Comparison of ENCODE assay signal across 15 cellular contexts in the genomic region with DNA sequence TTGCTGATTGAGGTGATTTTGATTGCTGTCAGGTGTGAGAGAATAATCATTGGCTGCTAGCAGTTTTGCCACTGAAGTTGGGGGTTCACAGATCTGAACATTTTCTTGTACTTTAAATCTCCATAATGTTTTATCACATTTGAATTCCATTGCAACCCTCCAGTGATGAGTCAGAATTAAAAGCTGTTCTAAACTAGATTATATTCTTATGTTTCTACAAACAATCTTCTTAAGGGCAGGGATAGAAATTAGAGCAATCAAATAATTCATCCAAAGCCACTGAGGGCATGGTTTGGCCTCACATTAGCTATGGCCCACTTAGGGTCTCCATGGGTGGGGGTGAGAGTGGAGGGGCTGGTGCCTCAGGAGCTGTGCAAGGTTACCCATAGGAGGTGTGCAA. TPM values are rescaled to one million over a fixed set of nuclear protein-coding genes. Genes with fewer than 3 reads are reported as not detected.
DNase-seq lines count a peak whose midpoint lies in the region; ATAC-seq and TF ChIP-seq lines count a peak whose summit lies in the region.
"Had no signal": no experiment of that assay in that cellular context is flagged by ENCODE, and none has a peak within 500 bp of the region (broad histone marks: within the 10 kb centered on the region; RNA-seq: fewer than 3 reads in every experiment).

No MANE protein-coding gene starts in this region.

- H2AFZ ChIP-seq in SK-N-SH (ENCODE audit: low read depth): no peak overlapping the region

- H3K27me3 ChIP-seq in SK-N-SH (ENCODE audit: insufficient read depth): no peaks in the 10 kb centered on the region
- H3K27me3 ChIP-seq in thyroid gland: no peaks in the 10 kb centered on the region
- H3K27me3 ChIP-seq in WERI-Rb-1 (ENCODE audit: insufficient read depth, low read depth, severe bottlenecking): no peaks in the 10 kb centered on the region

- TF ChIP-seq RAD21 in SK-N-SH (IDR thresholded peaks at IDR 0.05; ENCODE audit: low read length): no peak

- peak; percentile 17 for DNase-seq in HCEC 1CT
- no peak for DNase-seq in SK-N-SH
- DNase-seq in iris pigment epithelial cell (ENCODE audit: low read depth): peak; percentile 34
- DNase-seq in thyroid gland: no peak
- no peak for DNase-seq in NCI-H2029 (lab: John Stamatoyannopoulos, UW)
- DNase-seq in WERI-Rb-1: no peak
- DNase-seq: ACHN, C1 segment of cervical spinal cord, DMS79, H9, NCI-H1105, NCI-H2081 treated with DMSO at 0.1 percent for 48 hours, NCI-H446 treated with DMSO at 0.1 percent for 48 hours, SHP77 had no signal

- H3K27ac ChIP-seq in SK-N-SH (ENCODE audit: low read depth in 2 of 2, low read length in 1 of 2) (no peak overlapping the region), thyroid gland (peak overlapping the region in 2 of 3 donors; percentile 10 to 79), WERI-Rb-1 (no peak overlapping the region)

- H3K4me1 ChIP-seq in SK-N-SH (ENCODE audit: control insufficient read depth in 1 of 2, insufficient read depth in 2 of 2, low read depth in 1 of 2, low read length in 1 of 2) (peaks cover 0 to 37% of the 10 kb centered on the region in 2 experiments; a peak in 2 of 4 replicates), thyroid gland (peaks cover 40 to 41% of the 10 kb centered on the region in 2 donors)

- H3K36me3 ChIP-seq in SK-N-SH (replicated peaks in 1 of 2; ENCODE audit: control insufficient read depth in 1 of 2, insufficient read depth in 2 of 2, low read length in 1 of 2) (no peaks in the 10 kb centered on the region), thyroid gland (no peaks in the 10 kb centered on the region), WERI-Rb-1 (no peaks in the 10 kb centered on the region)

- TF ChIP-seq EP300 in SK-N-SH (IDR thresholded peaks at IDR 0.05; ENCODE audit: borderline replicate concordance in 1 of 2, low read depth in 1 of 2, low read length in 1 of 2): no peak

- no peak overlapping the region for H3K4me2 ChIP-seq in SK-N-SH

- no peak for ATAC-seq in HG03095 (IDR thresholded peaks at IDR 0.05; ENCODE audit: unreplicated experiment)

- no peaks in the 10 kb centered on the region for H3F3A ChIP-seq in SK-N-SH (replicated peaks; ENCODE audit: insufficient read depth)

- CTCF ChIA-PET in SK-N-SH (lab: Yijun Ruan, JAX): interaction anchor here (0.8 to 1.2 kb wide), 4 partner anchors 17 to 158 kb away, joined by 3 to 4 read pairs (median 3); no protein-coding TSS in a partner anchor

- no peak for TF ChIP-seq CTCF in SK-N-SH (IDR thresholded peaks at IDR 0.05)
- TF ChIP-seq CTCF in thyroid gland (IDR thresholded peaks at IDR 0.05): no peak
- no peak for TF ChIP-seq CTCF in WERI-Rb-1 (IDR thresholded peaks at IDR 0.05; ENCODE audit: low read depth, low read length)

- no peak overlapping the region for H3K9ac ChIP-seq in SK-N-SH

- H3K9me2 ChIP-seq in SK-N-SH: no peaks in the 10 kb centered on the region

- H3K4me3 ChIP-seq in SK-N-SH (ENCODE audit: low read depth in 2 of 2, low read length in 1 of 2) (no peak overlapping the region), thyroid gland (replicated peaks in 1 of 3) (no peak overlapping the region), WERI-Rb-1 (ENCODE audit: low read depth, low read length) (no peak overlapping the region)

- no peaks in the 10 kb centered on the region for H3K79me2 ChIP-seq in SK-N-SH (ENCODE audit: insufficient read depth)

- H4K20me1 ChIP-seq in SK-N-SH (ENCODE audit: insufficient read depth): no peaks in the 10 kb centered on the region

- TF ChIP-seq POLR2A in thyroid gland (IDR thresholded peaks at IDR 0.05): no peak

- intact Hi-C loops in thyroid gland (cut with DNase I): no loop called here

- H3K9me3 ChIP-seq in SK-N-SH: no peaks in the 10 kb centered on the region
- no peaks in the 10 kb centered on the region for H3K9me3 ChIP-seq in thyroid gland
- no peaks in the 10 kb centered on the region for H3K9me3 ChIP-seq in WERI-Rb-1 (ENCODE audit: severe bottlenecking)

- POLR2A ChIA-PET in SK-N-SH (lab: Yijun Ruan, JAX): no interaction called here

TF ChIP-seq in SK-N-SH, 30 proteins besides CTCF, POLR2A, EP300 and RAD21:
- peak; percentile 15; the same call in 1 of the 2 replicates for TF ChIP-seq FOSL2 (IDR thresholded peaks at IDR 0.05; ENCODE audit: borderline replicate concordance, low read depth)
- TF ChIP-seq, protein P1, sequence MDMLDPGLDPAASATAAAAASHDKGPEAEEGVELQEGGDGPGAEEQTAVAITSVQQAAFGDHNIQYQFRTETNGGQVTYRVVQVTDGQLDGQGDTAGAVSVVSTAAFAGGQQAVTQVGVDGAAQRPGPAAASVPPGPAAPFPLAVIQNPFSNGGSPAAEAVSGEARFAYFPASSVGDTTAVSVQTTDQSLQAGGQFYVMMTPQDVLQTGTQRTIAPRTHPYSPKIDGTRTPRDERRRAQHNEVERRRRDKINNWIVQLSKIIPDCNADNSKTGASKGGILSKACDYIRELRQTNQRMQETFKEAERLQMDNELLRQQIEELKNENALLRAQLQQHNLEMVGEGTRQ (IDR thresholded peaks at IDR 0.05; ENCODE audit: borderline replicate concordance, low read depth, low read length): no peak

RNA-seq across cellular contexts. Expression of a gene that starts 53.0 kb away (rescaled TPM):
- polyA plus RNA-seq in SK-N-SH (2012; rRNA removed): 31.3 and 39.0 TPM in 2 replicates
- polyA plus RNA-seq in SK-N-SH (2012; cell fraction: cytosol; rRNA removed): 50.5 and 67.6 TPM in 2 replicates
- 13.2 and 15.5 TPM in 2 replicates for polyA plus RNA-seq in SK-N-SH (2012; cell fraction: nucleus; rRNA removed)
- 10 to 100 TPM; 21.9 to 39.1 (median 31.3) TPM for total RNA-seq in thyroid gland

Comparison
In these comparisons a context has a peak if more than half of its experiments do, and no peak if none do; other contexts are left out.
1. DNase-seq: peak in HCEC 1CT (single experiment) and iris pigment epithelial cell (single experiment); none in SK-N-SH (single experiment), thyroid gland (0 of 2), NCI-H2029 (single experiment) and WERI-Rb-1 (single experiment).
2. H3K27ac ChIP-seq: peak in thyroid gland (2 of 3); none in SK-N-SH (0 of 2) and WERI-Rb-1 (single experiment).